ENCODE assay signal across 9 cellular contexts in the genomic region with DNA sequence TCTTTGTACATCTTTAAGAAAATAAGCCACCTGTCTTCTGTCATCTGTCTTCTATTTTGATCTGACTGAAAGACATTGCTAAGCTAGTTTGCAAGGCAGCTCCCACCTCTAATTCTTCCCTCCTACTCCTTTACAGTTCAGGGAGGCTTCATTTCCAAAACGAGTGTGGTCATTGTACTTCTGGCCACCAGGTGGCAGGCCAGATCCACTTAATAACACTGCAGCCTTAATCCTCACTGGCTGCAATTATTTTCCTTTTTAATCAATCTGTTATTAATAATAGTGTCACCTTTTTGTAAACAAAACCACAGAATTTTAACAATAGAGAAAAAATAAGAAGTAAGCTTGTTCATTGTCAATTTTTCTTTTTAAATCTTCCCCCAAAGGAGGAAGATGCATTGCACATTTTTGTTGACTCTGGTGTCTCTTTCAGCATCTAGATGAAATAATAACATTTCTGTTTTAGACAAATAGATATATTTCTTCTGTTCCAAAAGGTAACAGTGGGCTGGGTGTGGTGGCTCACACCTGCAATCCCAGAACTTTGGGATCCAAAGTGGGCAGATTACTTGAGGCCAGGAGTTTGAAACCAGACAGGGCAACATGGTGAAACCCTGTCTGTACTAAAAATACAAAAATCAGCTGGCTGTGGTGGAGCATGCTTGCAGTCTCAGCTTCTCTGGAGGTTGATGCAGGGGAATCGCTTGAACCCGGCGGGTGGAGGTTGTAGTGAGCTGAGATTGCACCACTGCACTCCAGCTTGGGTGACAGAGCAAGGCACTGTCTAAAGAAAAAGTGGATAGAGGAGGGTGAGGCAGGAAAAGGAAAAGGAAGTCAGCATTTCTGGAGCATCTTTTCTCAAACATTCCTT. TPM values are rescaled to one million over a fixed set of nuclear protein-coding genes. Genes with fewer than 3 reads are reported as not detected.
DNase-seq lines count a peak whose midpoint lies in the region; ATAC-seq and TF ChIP-seq lines count a peak whose summit lies in the region.
"Had no signal": no experiment of that assay in that cellular context is flagged by ENCODE, and none has a peak within 500 bp of the region (broad histone marks: within the 10 kb centered on the region; RNA-seq: fewer than 3 reads in every experiment).

No MANE protein-coding gene starts in this region.

- H3K27ac Mint-ChIP-seq in activated naive CD8-positive, alpha-beta T cell treated with anti-CD3 and anti-CD28 coated beads for 36 hours, result peak overlapping the region; percentile 62
- H3K27ac Mint-ChIP-seq: IgD-negative memory B cell had no signal

- intact Hi-C loops in heart right ventricle (cut with DNase I), result loop anchor here (1.0 to 10.0 kb wide), 8 partner anchors 96 to 519 kb away; no protein-coding TSS in a partner anchor
- intact Hi-C loops in sigmoid colon (cut with DNase I), result loop anchor here (1.0 kb wide), 1 partner anchor 326 kb away; no protein-coding TSS in a partner anchor

- H3K9me3 Mint-ChIP-seq in activated naive CD8-positive, alpha-beta T cell treated with anti-CD3 and anti-CD28 coated beads for 36 hours, result peaks cover 15% of the 10 kb centered on the region

- H3K4me1 Mint-ChIP-seq in activated naive CD8-positive, alpha-beta T cell treated with anti-CD3 and anti-CD28 coated beads for 36 hours, result peaks cover 18% of the 10 kb centered on the region
- H3K4me1 Mint-ChIP-seq: IgD-negative memory B cell had no signal

- no peak for TF ChIP-seq POLR2A in sigmoid colon (IDR thresholded peaks at IDR 0.05)

- H3K27ac ChIP-seq in C4-2B, result no peak overlapping the region
- H3K27ac ChIP-seq in OCI-LY1 (ENCODE audit: low read depth, low read length, poor library complexity, severe bottlenecking), result peak overlapping the region; percentile 65
- H3K27ac ChIP-seq in heart right ventricle, result no peak overlapping the region
- H3K27ac ChIP-seq in sigmoid colon, result no peak overlapping the region

- peaks cover 4% of the 10 kb centered on the region for H3K27me3 Mint-ChIP-seq in activated naive CD8-positive, alpha-beta T cell treated with anti-CD3 and anti-CD28 coated beads for 36 hours

- ATAC-seq in heart right ventricle, result peak in 7 of 8 donors; percentile 52 to 83 (median 82)
- no peak for ATAC-seq in GM19023 (IDR thresholded peaks at IDR 0.05; ENCODE audit: unreplicated experiment)
- ATAC-seq in HG02981 (IDR thresholded peaks at IDR 0.05; ENCODE audit: unreplicated experiment), result no peak

- H3K27me3 ChIP-seq in OCI-LY1 (ENCODE audit: insufficient read depth, low read length) (no peaks in the 10 kb centered on the region), heart right ventricle (no peaks in the 10 kb centered on the region), sigmoid colon (no peaks in the 10 kb centered on the region)

- H3K4me2 ChIP-seq in OCI-LY1 (ENCODE audit: low read length), result no peak overlapping the region

- H3K9ac ChIP-seq in OCI-LY1 (ENCODE audit: low read length), result no peak overlapping the region

- no peak overlapping the region for H3K4me3 ChIP-seq in OCI-LY1 (ENCODE audit: low read depth, low read length, poor library complexity, severe bottlenecking)
- no peak overlapping the region for H3K4me3 ChIP-seq in heart right ventricle
- no peak overlapping the region for H3K4me3 ChIP-seq in sigmoid colon

- TF ChIP-seq EP300 in sigmoid colon (IDR thresholded peaks at IDR 0.05), result no peak

- H3K36me3 Mint-ChIP-seq in activated naive CD8-positive, alpha-beta T cell treated with anti-CD3 and anti-CD28 coated beads for 36 hours, result peaks cover 14% of the 10 kb centered on the region
- H3K36me3 Mint-ChIP-seq: IgD-negative memory B cell had no signal

- H3K79me2 ChIP-seq in OCI-LY1 (ENCODE audit: insufficient read depth, low read length), result no peaks in the 10 kb centered on the region

- no peaks in the 10 kb centered on the region for H3F3A ChIP-seq in OCI-LY1 (ENCODE audit: insufficient read depth, low read length)

- no peaks in the 10 kb centered on the region for H3K9me2 ChIP-seq in OCI-LY1 (ENCODE audit: low read depth, low read length)

- H3K4me1 ChIP-seq in OCI-LY1 (ENCODE audit: insufficient read depth, low read length, severe bottlenecking), result peaks cover 23% of the 10 kb centered on the region
- H3K4me1 ChIP-seq in heart right ventricle, result no peaks in the 10 kb centered on the region
- H3K4me1 ChIP-seq in sigmoid colon, result no peaks in the 10 kb centered on the region

- TF ChIP-seq CTCF in C4-2B (conservative IDR thresholded peaks at IDR 0.05) (peak; percentile 88), GM20000 (IDR thresholded peaks at IDR 0.05; ENCODE audit: extremely low read depth, missing control alignments) (peak; percentile 65), OCI-LY1 (IDR thresholded peaks at IDR 0.05; ENCODE audit: low read length) (peak; percentile 87), heart right ventricle (IDR thresholded peaks at IDR 0.05) (peak; percentile 77 to 93 (median 88)), sigmoid colon (IDR thresholded peaks at IDR 0.05) (peak; percentile 60 to 87 (median 81))

- H3K9me3 ChIP-seq in OCI-LY1 (ENCODE audit: low read length) (peaks cover 18% of the 10 kb centered on the region), heart right ventricle (peaks cover 0 to 24% (median 0%) of the 10 kb centered on the region in 11 donors), sigmoid colon (no peaks in the 10 kb centered on the region)

- H2AFZ ChIP-seq in OCI-LY1 (ENCODE audit: low read length), result no peak overlapping the region

- WGBS in heart right ventricle, 2 donors, result 41 to 56% methylated on average over 4 of the region's 4 CpGs
- WGBS in sigmoid colon, 2 donors, result 45 to 51% methylated on average over 4 of the region's 4 CpGs

- no peak overlapping the region for H3K4me3 Mint-ChIP-seq in activated naive CD8-positive, alpha-beta T cell treated with anti-CD3 and anti-CD28 coated beads for 36 hours

- no peaks in the 10 kb centered on the region for H4K20me1 ChIP-seq in OCI-LY1 (ENCODE audit: insufficient read depth, low read length)

- H3K36me3 ChIP-seq in OCI-LY1 (ENCODE audit: insufficient read depth, low read length) (peaks cover 34% of the 10 kb centered on the region), heart right ventricle (peaks cover 0 to 9% (median 0%) of the 10 kb centered on the region in 9 donors), sigmoid colon (no peaks in the 10 kb centered on the region)

- DNase-seq in GM20000 (ENCODE audit: low spot score) (peak; percentile 54), heart right ventricle (no peak), sigmoid colon (no peak)
- DNase-seq in activated naive CD8-positive, alpha-beta T cell treated with anti-CD3 and anti-CD28 coated beads for 36 hours, result peak; percentile 26

RNA-seq across cellular contexts. Expression of a gene that starts 23.3 kb away (rescaled TPM):
- 1 to 10 TPM; 6.0 to 7.2 TPM for total RNA-seq in activated naive CD8-positive, alpha-beta T cell treated with anti-CD3 and anti-CD28 coated beads for 36 hours
- total RNA-seq in heart right ventricle (100 to 1,000 TPM; 285 to 512 (median 413) TPM), sigmoid colon (100 to 1,000 TPM in 2 of 4 donors, 10 to 100 TPM in 2; 78.5 to 122 (median 102) TPM)
- polyA plus RNA-seq in heart right ventricle (100 to 1,000 TPM; 111 to 177 TPM), sigmoid colon (10 to 100 TPM; 38.3 to 75.1 (median 54.6) TPM)

RNA-seq across cellular contexts. Expression of a gene that starts 57.2 kb away (rescaled TPM):
- total RNA-seq in activated naive CD8-positive, alpha-beta T cell treated with anti-CD3 and anti-CD28 coated beads for 36 hours, result not detected
- not detected for total RNA-seq in heart right ventricle
- under 1 TPM in 1 of 2 donors, not detected in 1; 0.03 TPM for polyA plus RNA-seq in heart right ventricle
- not detected for total RNA-seq in sigmoid colon
- polyA plus RNA-seq in sigmoid colon, result 1 to 10 TPM in 1 of 3 donors, under 1 TPM in 1, not detected in 1; 0.12 to 1.2 TPM
- polyA plus RNA-seq: IgD-negative memory B cell had no signal

Comparison
In these comparisons a context has a peak if more than half of its experiments do, and no peak if none do; other contexts are left out.
1. DNase-seq: peak in GM20000 (single experiment) and activated naive CD8-positive, alpha-beta T cell treated with anti-CD3 and anti-CD28 coated beads for 36 hours (single experiment); none in heart right ventricle (0 of 2) and sigmoid colon (single experiment).
2. ATAC-seq: peak in heart right ventricle (7 of 8); none in GM19023 (single experiment) and HG02981 (single experiment).
3. RNA of a gene that starts 23.3 kb away (total RNA-seq): 285 to 512 TPM in heart right ventricle and 78.5 to 122 TPM in sigmoid colon; 6.0 to 7.2 TPM in activated naive CD8-positive, alpha-beta T cell treated with anti-CD3 and anti-CD28 coated beads for 36 hours; every median in the first group is over 4 times any median in the second.
4. Peak in every context shown above with its lines, with median percentiles within 50 percentile points of each other: CTCF ChIP-seq.